1 cellular context compared by ENCODE assay signal in the genomic region with DNA sequence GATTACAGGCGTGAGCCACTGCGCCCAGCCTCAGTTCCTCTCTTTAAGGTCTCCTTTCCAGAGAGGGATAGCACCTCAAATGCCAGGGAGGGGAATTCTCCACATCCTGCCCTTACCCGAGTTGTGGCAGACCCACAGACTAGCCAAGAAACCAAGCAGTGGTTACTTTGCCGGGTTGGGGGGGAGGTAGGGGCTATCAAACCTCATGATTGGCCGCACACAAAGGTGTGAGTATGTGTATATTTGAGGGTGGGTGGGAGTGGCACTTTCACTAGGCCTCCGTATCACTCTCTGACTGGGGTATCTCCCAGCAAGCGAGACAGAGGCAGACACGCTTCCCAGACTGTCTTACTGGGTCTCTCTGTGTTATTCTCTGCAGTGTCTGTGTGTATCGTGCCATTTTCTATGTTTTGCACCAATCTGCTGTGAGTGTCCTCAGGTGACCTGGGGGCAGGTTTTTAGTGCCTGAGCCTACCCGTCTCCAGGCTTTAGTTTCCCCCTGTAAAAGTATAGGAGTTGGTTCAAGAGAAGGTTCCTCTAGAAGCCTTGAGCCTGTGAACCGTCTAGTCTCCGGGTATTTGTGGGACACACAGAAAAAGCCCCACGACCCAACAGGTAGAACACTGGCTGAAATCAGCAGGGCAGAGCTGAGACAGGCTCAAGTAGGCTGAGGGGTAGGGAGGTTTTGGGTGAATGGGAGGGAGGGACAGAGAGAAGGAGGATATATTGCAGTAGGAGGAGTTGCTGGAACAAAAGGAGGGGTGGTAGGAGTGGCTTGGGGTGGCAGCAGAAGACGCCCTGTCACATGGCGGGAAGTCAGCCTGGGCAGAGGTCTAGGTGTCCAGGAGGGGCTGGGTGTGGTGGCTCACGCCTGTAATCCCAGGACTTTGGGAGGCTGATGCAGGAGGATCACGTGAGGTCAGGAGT.
TF ChIP-seq lines count a peak whose summit lies in the region.

No MANE protein-coding gene starts in this region.

TF ChIP-seq in SK-N-SH treated with all-trans-retinoic acid at 6 μM for 48 hours, 23 proteins besides CTCF, POLR2A, EP300 and RAD21 (continued from another document):
- TF ChIP-seq, protein P1, sequence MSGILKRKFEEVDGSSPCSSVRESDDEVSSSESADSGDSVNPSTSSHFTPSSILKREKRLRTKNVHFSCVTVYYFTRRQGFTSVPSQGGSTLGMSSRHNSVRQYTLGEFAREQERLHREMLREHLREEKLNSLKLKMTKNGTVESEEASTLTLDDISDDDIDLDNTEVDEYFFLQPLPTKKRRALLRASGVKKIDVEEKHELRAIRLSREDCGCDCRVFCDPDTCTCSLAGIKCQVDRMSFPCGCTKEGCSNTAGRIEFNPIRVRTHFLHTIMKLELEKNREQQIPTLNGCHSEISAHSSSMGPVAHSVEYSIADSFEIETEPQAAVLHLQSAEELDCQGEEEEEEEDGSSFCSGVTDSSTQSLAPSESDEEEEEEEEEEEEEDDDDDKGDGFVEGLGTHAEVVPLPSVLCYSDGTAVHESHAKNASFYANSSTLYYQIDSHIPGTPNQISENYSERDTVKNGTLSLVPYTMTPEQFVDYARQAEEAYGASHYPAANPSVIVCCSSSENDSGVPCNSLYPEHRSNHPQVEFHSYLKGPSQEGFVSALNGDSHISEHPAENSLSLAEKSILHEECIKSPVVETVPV (CRISPR knock-in tag; IDR thresholded peaks at IDR 0.05), result no peak
- TF ChIP-seq, protein P2, sequence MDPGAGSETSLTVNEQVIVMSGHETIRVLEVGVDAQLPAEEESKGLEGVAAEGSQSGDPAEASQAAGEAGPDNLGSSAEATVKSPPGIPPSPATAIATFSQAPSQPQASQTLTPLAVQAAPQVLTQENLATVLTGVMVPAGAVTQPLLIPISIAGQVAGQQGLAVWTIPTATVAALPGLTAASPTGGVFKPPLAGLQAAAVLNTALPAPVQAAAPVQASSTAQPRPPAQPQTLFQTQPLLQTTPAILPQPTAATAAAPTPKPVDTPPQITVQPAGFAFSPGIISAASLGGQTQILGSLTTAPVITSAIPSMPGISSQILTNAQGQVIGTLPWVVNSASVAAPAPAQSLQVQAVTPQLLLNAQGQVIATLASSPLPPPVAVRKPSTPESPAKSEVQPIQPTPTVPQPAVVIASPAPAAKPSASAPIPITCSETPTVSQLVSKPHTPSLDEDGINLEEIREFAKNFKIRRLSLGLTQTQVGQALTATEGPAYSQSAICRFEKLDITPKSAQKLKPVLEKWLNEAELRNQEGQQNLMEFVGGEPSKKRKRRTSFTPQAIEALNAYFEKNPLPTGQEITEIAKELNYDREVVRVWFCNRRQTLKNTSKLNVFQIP (CRISPR knock-in tag; IDR thresholded peaks at IDR 0.05; ENCODE audit: borderline replicate concordance, low read depth), result no peak
- no peak for TF ChIP-seq TCF4 (CRISPR knock-in tag; IDR thresholded peaks at IDR 0.05; ENCODE audit: borderline replicate concordance)
- no peak for TF ChIP-seq ZFP30 (CRISPR knock-in tag; IDR thresholded peaks at IDR 0.05)
- TF ChIP-seq PPARA (CRISPR knock-in tag; IDR thresholded peaks at IDR 0.05; ENCODE audit: borderline replicate concordance), result no peak
- no peak for TF ChIP-seq BACH2 (CRISPR knock-in tag; IDR thresholded peaks at IDR 0.05; ENCODE audit: borderline replicate concordance)
- no peak for TF ChIP-seq GLIS3 (CRISPR knock-in tag; IDR thresholded peaks at IDR 0.05)
- TF ChIP-seq, protein P3, sequence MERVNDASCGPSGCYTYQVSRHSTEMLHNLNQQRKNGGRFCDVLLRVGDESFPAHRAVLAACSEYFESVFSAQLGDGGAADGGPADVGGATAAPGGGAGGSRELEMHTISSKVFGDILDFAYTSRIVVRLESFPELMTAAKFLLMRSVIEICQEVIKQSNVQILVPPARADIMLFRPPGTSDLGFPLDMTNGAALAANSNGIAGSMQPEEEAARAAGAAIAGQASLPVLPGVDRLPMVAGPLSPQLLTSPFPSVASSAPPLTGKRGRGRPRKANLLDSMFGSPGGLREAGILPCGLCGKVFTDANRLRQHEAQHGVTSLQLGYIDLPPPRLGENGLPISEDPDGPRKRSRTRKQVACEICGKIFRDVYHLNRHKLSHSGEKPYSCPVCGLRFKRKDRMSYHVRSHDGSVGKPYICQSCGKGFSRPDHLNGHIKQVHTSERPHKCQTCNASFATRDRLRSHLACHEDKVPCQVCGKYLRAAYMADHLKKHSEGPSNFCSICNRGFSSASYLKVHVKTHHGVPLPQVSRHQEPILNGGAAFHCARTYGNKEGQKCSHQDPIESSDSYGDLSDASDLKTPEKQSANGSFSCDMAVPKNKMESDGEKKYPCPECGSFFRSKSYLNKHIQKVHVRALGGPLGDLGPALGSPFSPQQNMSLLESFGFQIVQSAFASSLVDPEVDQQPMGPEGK (CRISPR knock-in tag; IDR thresholded peaks at IDR 0.05; ENCODE audit: borderline replicate concordance), result no peak
- no peak for TF ChIP-seq ZC3H10 (CRISPR knock-in tag; IDR thresholded peaks at IDR 0.05)
- TF ChIP-seq TOX (CRISPR knock-in tag; IDR thresholded peaks at IDR 0.05; ENCODE audit: borderline replicate concordance), result no peak
- no peak for TF ChIP-seq ZNF565 (CRISPR knock-in tag; conservative IDR thresholded peaks at IDR 0.05; ENCODE audit: low read depth)
- TF ChIP-seq ARNTL (CRISPR knock-in tag; IDR thresholded peaks at IDR 0.05; ENCODE audit: borderline replicate concordance, low read depth), result no peak
- no peak for TF ChIP-seq ZNF70 (CRISPR knock-in tag; IDR thresholded peaks at IDR 0.05)
- TF ChIP-seq, protein P4, sequence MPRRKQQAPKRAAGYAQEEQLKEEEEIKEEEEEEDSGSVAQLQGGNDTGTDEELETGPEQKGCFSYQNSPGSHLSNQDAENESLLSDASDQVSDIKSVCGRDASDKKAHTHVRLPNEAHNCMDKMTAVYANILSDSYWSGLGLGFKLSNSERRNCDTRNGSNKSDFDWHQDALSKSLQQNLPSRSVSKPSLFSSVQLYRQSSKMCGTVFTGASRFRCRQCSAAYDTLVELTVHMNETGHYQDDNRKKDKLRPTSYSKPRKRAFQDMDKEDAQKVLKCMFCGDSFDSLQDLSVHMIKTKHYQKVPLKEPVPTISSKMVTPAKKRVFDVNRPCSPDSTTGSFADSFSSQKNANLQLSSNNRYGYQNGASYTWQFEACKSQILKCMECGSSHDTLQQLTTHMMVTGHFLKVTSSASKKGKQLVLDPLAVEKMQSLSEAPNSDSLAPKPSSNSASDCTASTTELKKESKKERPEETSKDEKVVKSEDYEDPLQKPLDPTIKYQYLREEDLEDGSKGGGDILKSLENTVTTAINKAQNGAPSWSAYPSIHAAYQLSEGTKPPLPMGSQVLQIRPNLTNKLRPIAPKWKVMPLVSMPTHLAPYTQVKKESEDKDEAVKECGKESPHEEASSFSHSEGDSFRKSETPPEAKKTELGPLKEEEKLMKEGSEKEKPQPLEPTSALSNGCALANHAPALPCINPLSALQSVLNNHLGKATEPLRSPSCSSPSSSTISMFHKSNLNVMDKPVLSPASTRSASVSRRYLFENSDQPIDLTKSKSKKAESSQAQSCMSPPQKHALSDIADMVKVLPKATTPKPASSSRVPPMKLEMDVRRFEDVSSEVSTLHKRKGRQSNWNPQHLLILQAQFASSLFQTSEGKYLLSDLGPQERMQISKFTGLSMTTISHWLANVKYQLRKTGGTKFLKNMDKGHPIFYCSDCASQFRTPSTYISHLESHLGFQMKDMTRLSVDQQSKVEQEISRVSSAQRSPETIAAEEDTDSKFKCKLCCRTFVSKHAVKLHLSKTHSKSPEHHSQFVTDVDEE (CRISPR knock-in tag; IDR thresholded peaks at IDR 0.05), result no peak
- TF ChIP-seq ZNF8 (CRISPR knock-in tag; IDR thresholded peaks at IDR 0.05), result no peak
- TF ChIP-seq, protein P5, sequence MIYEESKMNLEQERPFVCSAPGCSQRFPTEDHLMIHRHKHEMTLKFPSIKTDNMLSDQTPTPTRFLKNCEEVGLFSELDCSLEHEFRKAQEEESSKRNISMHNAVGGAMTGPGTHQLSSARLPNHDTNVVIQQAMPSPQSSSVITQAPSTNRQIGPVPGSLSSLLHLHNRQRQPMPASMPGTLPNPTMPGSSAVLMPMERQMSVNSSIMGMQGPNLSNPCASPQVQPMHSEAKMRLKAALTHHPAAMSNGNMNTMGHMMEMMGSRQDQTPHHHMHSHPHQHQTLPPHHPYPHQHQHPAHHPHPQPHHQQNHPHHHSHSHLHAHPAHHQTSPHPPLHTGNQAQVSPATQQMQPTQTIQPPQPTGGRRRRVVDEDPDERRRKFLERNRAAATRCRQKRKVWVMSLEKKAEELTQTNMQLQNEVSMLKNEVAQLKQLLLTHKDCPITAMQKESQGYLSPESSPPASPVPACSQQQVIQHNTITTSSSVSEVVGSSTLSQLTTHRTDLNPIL (CRISPR knock-in tag; IDR thresholded peaks at IDR 0.05; ENCODE audit: low read depth), result no peak
